In the genomic region with DNA sequence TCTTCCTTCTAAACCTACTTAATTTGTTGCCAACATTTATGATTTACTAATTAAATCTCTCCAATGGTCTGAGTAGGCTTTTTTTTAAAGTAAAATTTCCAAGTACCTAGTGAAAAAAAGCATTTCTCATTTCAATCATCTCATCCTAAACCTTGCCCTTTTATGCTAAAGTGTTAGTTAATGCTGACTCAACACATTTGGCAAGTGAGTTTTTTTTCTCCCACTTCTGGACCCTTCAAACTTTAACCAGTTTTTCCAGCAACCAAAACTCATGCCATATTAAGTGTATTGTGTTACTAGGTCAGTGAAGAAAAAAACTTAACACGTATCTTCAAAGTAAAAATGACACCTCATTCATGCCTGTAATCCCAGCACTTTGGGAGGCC, we compare ENCODE assay signal across 13 cellular contexts.
"Had no signal": no experiment of that assay in that cellular context is flagged by ENCODE, and none has a peak within 500 bp of the region (broad histone marks: within the 10 kb centered on the region; RNA-seq: fewer than 3 reads in every experiment).

No MANE protein-coding gene starts in this region.

- H3K4me2 ChIP-seq: hepatocyte had no signal

- H3K9me3 ChIP-seq: tibial nerve had no signal

- H3K4me3 ChIP-seq: hepatocyte, SK-N-MC, tibial nerve had no signal

- H3K4me3 Mint-ChIP-seq: stimulated activated memory B cell treated with anti-CD40 and anti-IgM and Interleukin-4, amounts not matched to agents 10 μg/mL and 1 μg/mL and 100 μg/mL, for 72 hours had no signal

- ATAC-seq: esophagus mucosa; left lobe of liver; stimulated activated memory B cell treated with anti-CD40 and anti-IgM and Interleukin-4, amounts not matched to agents 10 μg/mL and 1 μg/mL and 100 μg/mL, for 72 hours had no signal

- H3K27ac ChIP-seq: hepatocyte, parathyroid adenoma, SK-N-MC, tibial nerve had no signal

- H3K27ac Mint-ChIP-seq: stimulated activated memory B cell treated with anti-CD40 and anti-IgM and Interleukin-4, amounts not matched to agents 10 μg/mL and 1 μg/mL and 100 μg/mL, for 72 hours had no signal

- H3K27me3 ChIP-seq: hepatocyte, tibial nerve had no signal

- H3K9ac ChIP-seq: parathyroid adenoma had no signal

- DNase-seq: activated effector memory CD4-positive, alpha-beta T cell treated with anti-CD3 and anti-CD28 coated beads, Interleukin-2, amount 50 U/mL, for 16 hours; activated T-cell treated with anti-CD3 and anti-CD28 coated beads, Interleukin-2, amount 50 U/mL, for 1 hour; islet precursor cell; naive B cell; retina; substantia nigra had no signal

- H2AFZ ChIP-seq: hepatocyte, parathyroid adenoma had no signal

- H3K27me3 Mint-ChIP-seq: naive B cell; stimulated activated memory B cell treated with anti-CD40 and anti-IgM and Interleukin-4, amounts not matched to agents 10 μg/mL and 1 μg/mL and 100 μg/mL, for 72 hours had no signal

- H3K9me3 Mint-ChIP-seq: naive B cell; stimulated activated memory B cell treated with anti-CD40 and anti-IgM and Interleukin-4, amounts not matched to agents 10 μg/mL and 1 μg/mL and 100 μg/mL, for 72 hours had no signal
